In genomic region chr10:29681700-29682444, GRCh38 we compare ENCODE assay signal across 10 cellular contexts. TPM values are rescaled to one million over a fixed set of nuclear protein-coding genes. Genes with fewer than 3 reads are reported as not detected.
DNase-seq lines count a peak whose midpoint lies in the region; ATAC-seq, FAIRE-seq and TF ChIP-seq lines count a peak whose summit lies in the region.
"Had no signal": no experiment of that assay in that cellular context is flagged by ENCODE, and none has a peak within 500 bp of the region (broad histone marks: within the 10 kb centered on the region; RNA-seq: fewer than 3 reads in every experiment).

No MANE protein-coding gene starts in this region.

- H3K4me3 ChIP-seq in Peyer's patch = no peak overlapping the region
- H3K4me3 ChIP-seq in psoas muscle = no peak overlapping the region
- H3K4me3 ChIP-seq in vagina = no peak overlapping the region
- no peak overlapping the region for H3K4me3 ChIP-seq in dorsolateral prefrontal cortex

- POLR2A ChIA-PET in HEK293T (lab: Yijun Ruan, JAX) = no interaction called here

- H3K27me3 ChIP-seq in Peyer's patch (no peaks in the 10 kb centered on the region), psoas muscle (ENCODE audit: insufficient read depth in 3 of 3, low read length in 2 of 3) (no peaks in the 10 kb centered on the region), vagina (no peaks in the 10 kb centered on the region), dorsolateral prefrontal cortex (peaks cover 0 to 26% (median 0%) of the 10 kb centered on the region in 45 donors)

- no peaks in the 10 kb centered on the region for H3K4me1 ChIP-seq in Peyer's patch
- H3K4me1 ChIP-seq in psoas muscle = peaks cover 14% of the 10 kb centered on the region
- peaks cover 29% of the 10 kb centered on the region for H3K4me1 ChIP-seq in vagina

- TF ChIP-seq POLR2A in Peyer's patch (IDR thresholded peaks at IDR 0.05) = no peak
- no peak for TF ChIP-seq POLR2A in vagina (IDR thresholded peaks at IDR 0.05)

- WGBS in psoas muscle, 3 donors = 76 to 88% (median 87%) methylated on average over 9 of the region's 9 CpGs

- DNase-seq in GF-D8 (lab: John Stamatoyannopoulos, UW) (peak; percentile 99), Peyer's patch (peak in 2 of 3 donors; percentile 58 to 66), psoas muscle (no peak), HTR-8/SVneo (ENCODE audit: insufficient read length, low spot score) (no peak), vagina (ENCODE audit: extremely low spot score in 2 of 2) (no peak), dorsolateral prefrontal cortex (no peak), HEK293T (ENCODE audit: extremely low spot score) (no peak)
- DNase-seq in activated T-helper 9 cell treated with anti-CD3 and anti-CD28 coated beads, Interleukin-2, amount 50 U/mL, for 16 hours (ENCODE audit: low read depth) = peak; percentile 21
- DNase-seq: NCI-H2171 had no signal

- TF ChIP-seq CTCF in Peyer's patch (IDR thresholded peaks at IDR 0.05) (no peak), psoas muscle (IDR thresholded peaks at IDR 0.05) (no peak), vagina (IDR thresholded peaks at IDR 0.05) (no peak), dorsolateral prefrontal cortex (IDR thresholded peaks at IDR 0.05 in 54 of 56, conservative IDR thresholded peaks at IDR 0.05 in 2 of 56; ENCODE audit: low read depth in 1 of 56, partially characterized antibody in 56 of 56) (no peak)

- H3K36me3 ChIP-seq in Peyer's patch (peaks cover 0 to 11% (median 0%) of the 10 kb centered on the region in 3 donors), psoas muscle (ENCODE audit: insufficient read depth in 1 of 2, low read depth in 1 of 2) (peaks cover 0 to 92% of the 10 kb centered on the region in 2 donors), vagina (peaks cover 0 to 21% of the 10 kb centered on the region in 2 donors)

- CTCF ChIA-PET in HEK293T (lab: Yijun Ruan, JAX) = no interaction called here

- peak in 3 of 4 donors; percentile 36 to 45 (median 43) for ATAC-seq in psoas muscle

- FAIRE-seq in HTR-8/SVneo (lab: Jason Lieb, UNC) = no peak
- FAIRE-seq: G401.6 had no signal

- H3K9me3 ChIP-seq in Peyer's patch = no peaks in the 10 kb centered on the region
- no peaks in the 10 kb centered on the region for H3K9me3 ChIP-seq in psoas muscle
- no peaks in the 10 kb centered on the region for H3K9me3 ChIP-seq in vagina

- intact Hi-C loops in psoas muscle (cut with DNase I) (no loop called here), vagina (cut with DNase I) (no loop called here), dorsolateral prefrontal cortex (cut with DNase I) (no loop called here)

- H3K27ac ChIP-seq in Peyer's patch (peak overlapping the region in 1 of 4 donors; percentile 21), psoas muscle (peak overlapping the region; percentile 16), vagina (no peak overlapping the region), dorsolateral prefrontal cortex (no peak overlapping the region)

TF ChIP-seq in HEK293T, 16 proteins besides CTCF, POLR2A, EP300 and RAD21:
- TF ChIP-seq ARNT (IDR thresholded peaks at IDR 0.05) (no peak), FOXA1 (IDR thresholded peaks at IDR 0.05) (no peak), FOXM1 (IDR thresholded peaks at IDR 0.05; ENCODE audit: borderline replicate concordance) (no peak), HDGF (IDR thresholded peaks at IDR 0.05; ENCODE audit: borderline replicate concordance) (no peak), LEF1 (IDR thresholded peaks at IDR 0.05; ENCODE audit: borderline replicate concordance) (no peak), SP1 (IDR thresholded peaks at IDR 0.05) (no peak), ZNF384 (IDR thresholded peaks at IDR 0.05) (no peak), L3MBTL2 (conservative IDR thresholded peaks at IDR 0.05) (no peak), ELF4 (IDR thresholded peaks at IDR 0.05) (no peak), BHLHE40 (IDR thresholded peaks at IDR 0.05; ENCODE audit: borderline replicate concordance) (no peak), FOXK2 (IDR thresholded peaks at IDR 0.05) (no peak), SUZ12 (IDR thresholded peaks at IDR 0.05) (no peak), TARDBP (IDR thresholded peaks at IDR 0.05) (no peak), PKNOX1 (IDR thresholded peaks at IDR 0.05) (no peak), NFRKB (IDR thresholded peaks at IDR 0.05) (no peak), CTBP1 (IDR thresholded peaks at IDR 0.05; ENCODE audit: borderline replicate concordance) (no peak)

RNA-seq across cellular contexts. Expression of gene SVIL, which starts 47.1 kb away (rescaled TPM):
- 10 to 100 TPM; 30.3 to 84.3 (median 62.5) TPM for total RNA-seq in Peyer's patch
- 1,000 to 10,000 TPM in 2 of 4 donors, 100 to 1,000 TPM in 2; 792 to 1,728 (median 949) TPM for total RNA-seq in psoas muscle
- 100 to 1,000 TPM in 2 of 3 donors, 10 to 100 TPM in 1; 70.6 to 536 (median 234) TPM for polyA plus RNA-seq in psoas muscle
- total RNA-seq in vagina = 111 TPM
- 10 to 100 TPM in 43 of 120 experiments, 1 to 10 TPM in 77; 2.4 to 33.0 (median 7.8) TPM for total RNA-seq in dorsolateral prefrontal cortex

Comparison
In these comparisons a context has a peak if more than half of its experiments do, and no peak if none do; other contexts are left out.
1. DNase-seq: peak in GF-D8 (single experiment), Peyer's patch (2 of 3) and activated T-helper 9 cell treated with anti-CD3 and anti-CD28 coated beads, Interleukin-2, amount 50 U/mL, for 16 hours (single experiment); none in psoas muscle (0 of 2), HTR-8/SVneo (single experiment), vagina (0 of 2), dorsolateral prefrontal cortex (0 of 10) and HEK293T (single experiment).